7 cellular contexts compared by ENCODE assay signal in the genomic region with DNA sequence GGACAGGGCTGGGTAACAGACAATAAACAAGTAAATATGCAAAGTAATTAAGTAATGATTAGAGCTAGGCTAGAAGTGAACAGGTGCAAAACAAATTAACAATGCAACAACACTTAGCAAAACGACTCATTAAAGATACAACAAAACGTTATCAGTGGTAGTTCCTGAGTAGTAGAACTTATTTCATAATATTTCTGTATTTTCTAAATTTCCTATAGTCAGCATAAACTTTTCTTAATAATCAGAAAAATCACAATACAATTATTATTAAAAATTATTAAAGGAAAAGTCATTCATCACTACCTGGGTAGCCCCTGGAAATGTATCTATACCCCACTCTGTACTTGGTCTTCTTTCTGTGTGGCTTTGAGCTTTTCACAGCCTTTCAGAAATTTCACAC.
"Had no signal": no experiment of that assay in that cellular context is flagged by ENCODE, and none has a peak within 500 bp of the region (broad histone marks: within the 10 kb centered on the region; RNA-seq: fewer than 3 reads in every experiment).

No MANE protein-coding gene starts in this region.

- H3K4me3 ChIP-seq: GM23338 had no signal

- H3K4me2 ChIP-seq: GM23338 had no signal

- FAIRE-seq: H1, H54 had no signal

- H3K27ac ChIP-seq: HL-60 had no signal

- DNase-seq: H9, HCEC 1CT, KG1 had no signal

- ATAC-seq: GM23338 had no signal
